ENCODE assay signal across 1 cellular context in genomic region chr6:7882505-7883257, GRCh38.
TF ChIP-seq lines count a peak whose summit lies in the region.

No MANE protein-coding gene starts in this region.

TF ChIP-seq in HCT116, 20 proteins besides CTCF, POLR2A, EP300 and RAD21:
- TF ChIP-seq POLR2AphosphoS5 (IDR thresholded peaks at IDR 0.05; ENCODE audit: low read depth, low read length) (no peak), TCF7L2 (IDR thresholded peaks at IDR 0.05; ENCODE audit: borderline replicate concordance, extremely low read depth, insufficient read depth, insufficient read length) (no peak), JUND (IDR thresholded peaks at IDR 0.05) (no peak), SP1 (IDR thresholded peaks at IDR 0.05; ENCODE audit: low read depth) (no peak), ZFX (IDR thresholded peaks at IDR 0.05) (no peak), EZH2 (IDR thresholded peaks at IDR 0.05) (no peak), ZNF274 (IDR thresholded peaks at IDR 0.05; ENCODE audit: low read depth, low read length) (no peak), SIN3A (IDR thresholded peaks at IDR 0.05; ENCODE audit: low read depth) (no peak), MAX (IDR thresholded peaks at IDR 0.05) (no peak)
TF ChIP-seq in HCT116: peak in this region for 0.
